Comparison of ENCODE assay signal across 14 cellular contexts in the genomic region with DNA sequence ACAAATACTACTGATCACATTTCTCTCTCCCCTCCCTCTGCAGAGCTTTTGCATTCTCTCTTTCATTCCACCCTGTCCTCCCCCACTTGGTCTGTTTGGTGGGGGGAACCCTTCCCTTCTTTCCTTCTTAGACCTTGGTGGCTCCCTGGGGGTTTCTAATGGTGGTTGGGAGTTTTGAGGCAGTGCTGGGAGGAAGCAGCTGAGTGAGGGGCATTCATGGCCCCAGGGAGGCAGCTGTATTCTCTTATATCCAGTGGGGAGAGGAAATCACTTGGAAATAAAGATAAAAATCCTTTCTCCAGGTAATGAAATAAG. TPM values are rescaled to one million over a fixed set of nuclear protein-coding genes. Genes with fewer than 3 reads are reported as not detected.
A peak's percentile ranks its signal among the peaks of the same experiment; 100 is the strongest.
DNase-seq lines count a peak whose midpoint lies in the region; ATAC-seq lines count a peak whose summit lies in the region.
"Had no signal": no experiment of that assay in that cellular context is flagged by ENCODE, and none has a peak within 500 bp of the region (broad histone marks: within the 10 kb centered on the region; RNA-seq: fewer than 3 reads in every experiment).

No MANE protein-coding gene starts in this region.

- H3K23ac ChIP-seq in mesendoderm (ENCODE audit: low read length), result no peak overlapping the region

- H3K36me3 ChIP-seq in BLaER1 treated with 17β-estradiol and CSF1 and Interleukin-3, amounts not matched to agents 10 nM and 100 nM, result peaks cover 44 to 94% (median 64%) of the 10 kb centered on the region in 11 experiments
- H3K36me3 ChIP-seq in HUES48 (ENCODE audit: control insufficient read depth, insufficient read depth, low read length) (peaks cover 13% of the 10 kb centered on the region), ectodermal cell (ENCODE audit: control insufficient read depth, insufficient read depth, low read length) (peaks cover 1% of the 10 kb centered on the region), mesendoderm (ENCODE audit: control insufficient read depth, insufficient read depth, low read length) (no peaks in the 10 kb centered on the region), Karpas-422 (ENCODE audit: insufficient read depth, low read length) (peaks cover 10% of the 10 kb centered on the region; the same call in 1 of the 2 replicates)

- H2BK15ac ChIP-seq in mesendoderm (replicated peaks; ENCODE audit: low read depth), result no peak overlapping the region

- peak overlapping the region; percentile 39 for H3K56ac ChIP-seq in mesendoderm (ENCODE audit: low read length)

- H4K20me1 ChIP-seq in BLaER1 treated with 17β-estradiol and CSF1 and Interleukin-3, amounts not matched to agents 10 nM and 100 nM, result peaks cover 18 to 67% (median 51%) of the 10 kb centered on the region in 11 experiments; a peak in 21 of 22 replicates
- H4K20me1 ChIP-seq in Karpas-422 (ENCODE audit: insufficient read depth, low read depth, low read length), result no peaks in the 10 kb centered on the region

- H3K4me2 ChIP-seq in BLaER1 treated with 17β-estradiol and CSF1 and Interleukin-3, amounts not matched to agents 10 nM and 100 nM, result peak overlapping the region in 9 of 11 experiments; percentile 49 to 92 (median 83); a peak in 18 of 22 replicates
- H3K4me2 ChIP-seq in mesendoderm (ENCODE audit: low read length) (no peak overlapping the region), Karpas-422 (ENCODE audit: low read depth, low read length, poor library complexity, severe bottlenecking) (no peak overlapping the region)
- H3K4me2 ChIP-seq: PC-9 had no signal

- H3K9ac ChIP-seq in BLaER1 treated with 17β-estradiol and CSF1 and Interleukin-3, amounts not matched to agents 10 nM and 100 nM, result peak overlapping the region in 5 of 11 experiments; percentile 29 to 43 (median 32); a peak in 9 of 22 replicates
- H3K9ac ChIP-seq in HUES48 (ENCODE audit: low read depth, low read length), result no peak overlapping the region
- no peak overlapping the region for H3K9ac ChIP-seq in mesendoderm (ENCODE audit: low read length)
- H3K9ac ChIP-seq in Karpas-422 (ENCODE audit: low read length), result no peak overlapping the region

- DNase-seq in mesendoderm (no peak), islet precursor cell (no peak), Karpas-422 (no peak), DMS114 treated with DMSO at 0.1 percent for 48 hours (lab: John Stamatoyannopoulos, UW; ENCODE audit: unreplicated experiment) (no peak)
- DNase-seq: CD4-positive, alpha-beta memory T cell; MM.1S; NCI-H1048; PC-9 had no signal

- no peaks in the 10 kb centered on the region for H3K9me3 ChIP-seq in BLaER1 treated with 17β-estradiol and CSF1 and Interleukin-3, amounts not matched to agents 10 nM and 100 nM (replicated peaks in 1 of 11)
- no peaks in the 10 kb centered on the region for H3K9me3 ChIP-seq in HUES48 (ENCODE audit: control insufficient read depth, insufficient read depth, low read length)
- no peaks in the 10 kb centered on the region for H3K9me3 ChIP-seq in ectodermal cell (ENCODE audit: control insufficient read depth, low read length)
- H3K9me3 ChIP-seq in Karpas-422 (ENCODE audit: low read length), result no peaks in the 10 kb centered on the region

- peak overlapping the region in 5 of 10 experiments; percentile 21 to 41 (median 29); a peak in 6 of 20 replicates for H3K4me3 ChIP-seq in BLaER1 treated with 17β-estradiol and CSF1 and Interleukin-3, amounts not matched to agents 10 nM and 100 nM
- no peak overlapping the region for H3K4me3 ChIP-seq in HUES48 (ENCODE audit: low read depth, low read length)
- H3K4me3 ChIP-seq in ectodermal cell (ENCODE audit: insufficient read depth, low read depth, low read length), result no peak overlapping the region
- no peak overlapping the region for H3K4me3 ChIP-seq in mesendoderm (ENCODE audit: low read length)
- H3K4me3 ChIP-seq in Karpas-422 (ENCODE audit: low read length), result no peak overlapping the region
- H3K4me3 ChIP-seq: K562, PC-9 had no signal

- no peak overlapping the region for H4K5ac ChIP-seq in mesendoderm (ENCODE audit: low read length)

- ATAC-seq in HG03342 (IDR thresholded peaks at IDR 0.05; ENCODE audit: unreplicated experiment), result no peak

- H3K27me3 ChIP-seq in BLaER1 treated with 17β-estradiol and CSF1 and Interleukin-3, amounts not matched to agents 10 nM and 100 nM, result no peaks in the 10 kb centered on the region
- H3K27me3 ChIP-seq in HUES48 (ENCODE audit: control insufficient read depth, insufficient read depth, low read length) (no peaks in the 10 kb centered on the region), ectodermal cell (ENCODE audit: control insufficient read depth, insufficient read depth, low read length, poor library complexity, severe bottlenecking) (no peaks in the 10 kb centered on the region), mesendoderm (ENCODE audit: insufficient read depth, low read length, poor library complexity) (no peaks in the 10 kb centered on the region), Karpas-422 (ENCODE audit: low read length) (no peaks in the 10 kb centered on the region)

- H2BK5ac ChIP-seq in mesendoderm (ENCODE audit: low read length), result no peak overlapping the region

- no peak overlapping the region for H4K8ac ChIP-seq in mesendoderm (ENCODE audit: low read depth, low read length)

- no peak overlapping the region for H2AFZ ChIP-seq in Karpas-422 (ENCODE audit: low read length)
- H2AFZ ChIP-seq: PC-9 had no signal

- H3K4ac ChIP-seq in mesendoderm (ENCODE audit: low read depth, low read length), result no peak overlapping the region

- H2AK5ac ChIP-seq in mesendoderm (ENCODE audit: low read length), result no peak overlapping the region

- H3K27ac ChIP-seq in BLaER1 treated with 17β-estradiol and CSF1 and Interleukin-3, amounts not matched to agents 10 nM and 100 nM, result peak overlapping the region in 4 of 11 experiments; percentile 27 to 65 (median 58); a peak in 7 of 22 replicates
- peak overlapping the region; percentile 75 for H3K27ac ChIP-seq in HUES48 (ENCODE audit: low read depth, low read length)
- peak overlapping the region; percentile 21 for H3K27ac ChIP-seq in ectodermal cell (ENCODE audit: insufficient read depth, low read depth, low read length, poor library complexity, severe bottlenecking)
- no peak overlapping the region for H3K27ac ChIP-seq in mesendoderm (ENCODE audit: low read depth, low read length)
- no peak overlapping the region for H3K27ac ChIP-seq in Karpas-422 (ENCODE audit: low read length)
- H3K27ac ChIP-seq: PC-9 had no signal

- peaks cover 10 to 69% (median 54%) of the 10 kb centered on the region in 10 experiments for H3K4me1 ChIP-seq in BLaER1 treated with 17β-estradiol and CSF1 and Interleukin-3, amounts not matched to agents 10 nM and 100 nM
- peaks cover 53% of the 10 kb centered on the region for H3K4me1 ChIP-seq in HUES48 (ENCODE audit: control insufficient read depth, insufficient read depth, low read length)
- H3K4me1 ChIP-seq in ectodermal cell (ENCODE audit: control insufficient read depth, insufficient read depth, low read length), result peaks cover 40% of the 10 kb centered on the region
- peaks cover 10% of the 10 kb centered on the region for H3K4me1 ChIP-seq in mesendoderm (ENCODE audit: control insufficient read depth, low read depth, low read length)
- H3K4me1 ChIP-seq in Karpas-422 (ENCODE audit: low read length), result no peaks in the 10 kb centered on the region

- H3K9me2 ChIP-seq in Karpas-422 (replicated peaks; ENCODE audit: insufficient read depth, low read length), result no peaks in the 10 kb centered on the region

- no peak overlapping the region for H3K18ac ChIP-seq in mesendoderm (ENCODE audit: low read length)

- H3K79me2 ChIP-seq in mesendoderm (ENCODE audit: control insufficient read depth, insufficient read depth, low read length) (no peaks in the 10 kb centered on the region), Karpas-422 (ENCODE audit: low read length) (no peaks in the 10 kb centered on the region)

- no peak overlapping the region for H2BK120ac ChIP-seq in mesendoderm (ENCODE audit: low read depth, low read length)

- H3K79me1 ChIP-seq in mesendoderm (ENCODE audit: low read length), result no peaks in the 10 kb centered on the region

RNA-seq across cellular contexts. Expression of gene NGDN, which starts 13.3 kb away (rescaled TPM):
- 54.9 TPM for polyA plus RNA-seq in ectodermal cell (2013, experiment 1 of 4)
- polyA plus RNA-seq in ectodermal cell (2013, experiment 2 of 4), result 53.1 TPM
- 46.4 TPM for polyA plus RNA-seq in ectodermal cell (2013, experiment 3 of 4)
- 51.8 TPM for polyA plus RNA-seq in ectodermal cell (2013, experiment 4 of 4)
- polyA plus RNA-seq in mesendoderm (2013, experiment 1 of 2), result 101 TPM
- 100 TPM for polyA plus RNA-seq in mesendoderm (2013, experiment 2 of 2)
- total RNA-seq in Karpas-422 (2014; rRNA removed; shearing (Covaris generic); ENCODE audit: low replicate concordance), result 77.5 and 82.2 TPM in 2 replicates

RNA-seq across cellular contexts. Expression of gene MYH7, which starts 47.3 kb away (rescaled TPM):
- polyA plus RNA-seq in ectodermal cell (2013, experiment 1 of 4), result 0.46 TPM
- 0.44 TPM for polyA plus RNA-seq in ectodermal cell (2013, experiment 2 of 4)
- polyA plus RNA-seq in ectodermal cell (2013, experiment 3 of 4), result 0.32 TPM
- 0.57 TPM for polyA plus RNA-seq in ectodermal cell (2013, experiment 4 of 4)
- not detected for polyA plus RNA-seq in mesendoderm (2013, experiment 1 of 2)
- not detected for polyA plus RNA-seq in mesendoderm (2013, experiment 2 of 2)
- total RNA-seq in Karpas-422 (2014; rRNA removed; shearing (Covaris generic); ENCODE audit: low replicate concordance), result not detected in 2 replicates
- total RNA-seq: CD4-positive, alpha-beta memory T cell; K562; PC-9 had no signal
- polyA plus RNA-seq: BJ; CD4-positive, alpha-beta memory T cell; K562 had no signal

Comparison
In these comparisons a context has a peak if more than half of its experiments do, and no peak if none do; other contexts are left out.
1. H3K27ac ChIP-seq: peak in HUES48 (single experiment) and ectodermal cell (single experiment); none in mesendoderm (single experiment) and Karpas-422 (single experiment).
2. H3K4me2 ChIP-seq: peak in BLaER1 treated with 17β-estradiol and CSF1 and Interleukin-3, amounts not matched to agents 10 nM and 100 nM (9 of 11); none in mesendoderm (single experiment) and Karpas-422 (single experiment).